In genomic region chr1:40476924-40477679, GRCh38 we compare ENCODE assay signal across 7 cellular contexts. TPM values are rescaled to one million over a fixed set of nuclear protein-coding genes. Genes with fewer than 3 reads are reported as not detected.
A peak's percentile ranks its signal among the peaks of the same experiment; 100 is the strongest.
DNase-seq lines count a peak whose midpoint lies in the region; ATAC-seq, FAIRE-seq and TF ChIP-seq lines count a peak whose summit lies in the region.

ZFP69 (plus strand) TSS chr1:40477290; CDS start chr1:40479362, 2,072 bp downstream.

- peak within 1 kb of the TSS; percentile 95 for H3K4me2 ChIP-seq in endothelial cell of umbilical vein (ENCODE audit: insufficient read depth, low read length)

- H4K20me1 ChIP-seq in endothelial cell of umbilical vein (replicated peaks; ENCODE audit: control insufficient read depth, extremely low read depth, insufficient read depth, low read length), result no peaks in the 10 kb centered on the region

- TF ChIP-seq CTCF in endothelial cell of umbilical vein (IDR thresholded peaks at IDR 0.05; ENCODE audit: extremely low read depth in 1 of 2, insufficient read depth in 1 of 2, low read depth in 1 of 2, low read length in 2 of 2), result no peak

- peak within 1 kb of the TSS; percentile 28 for H3K27ac ChIP-seq in endothelial cell of umbilical vein (ENCODE audit: insufficient read depth, low read depth, low read length)

- FAIRE-seq in endothelial cell of umbilical vein (lab: Jason Lieb, UNC), result peak; percentile 62

- no peaks in the 10 kb centered on the region for H3K9me1 ChIP-seq in endothelial cell of umbilical vein (replicated peaks; ENCODE audit: control insufficient read depth, extremely low read depth, insufficient read depth, low read length)

- H3K4me3 ChIP-seq in endothelial cell of umbilical vein (replicated peaks in 1 of 3; ENCODE audit: insufficient read depth in 1 of 3, low read depth in 1 of 3, low read length in 3 of 3), result peak within 1 kb of the TSS; percentile 40 to 95 (median 95)

- dilution Hi-C loops in endothelial cell of umbilical vein (cut with MboI; ENCODE audit: extremely low pct_ligation_motif_present, low sequenced_read_pairs), result no loop called here

- intact Hi-C loops in endothelial cell of umbilical vein (cut with micrococcal nuclease), result loop anchor here (1.0 to 2.0 kb wide), 2 partner anchors 26 to 54 kb away; partner anchors contain the start of genes ZFP69B and ZNF684

- ATAC-seq in GM18519 (IDR thresholded peaks at IDR 0.05; ENCODE audit: low FRiP score, unreplicated experiment), result peak; percentile 53
- peak; percentile 82 for ATAC-seq in HG03108 (IDR thresholded peaks at IDR 0.05; ENCODE audit: unreplicated experiment)

- POLR2A ChIA-PET in endothelial cell of umbilical vein (lab: Charles Lee), result interaction anchor here (1.2 kb wide), 1 partner anchor 31 kb away, joined by 4 read pairs; the partner anchor contains the start of gene EXO5

- H3K36me3 ChIP-seq in endothelial cell of umbilical vein (ENCODE audit: control insufficient read depth in 2 of 2, extremely low read depth in 1 of 2, insufficient read depth in 2 of 2, low read length in 2 of 2), result no peaks in the 10 kb centered on the region

- DNase-seq in NCI-H82 (lab: John Stamatoyannopoulos, UW) (peak; percentile 91), endothelial cell of umbilical vein (ENCODE audit: low read depth, low spot score) (peak; percentile 52), mucosa of gallbladder (ENCODE audit: low spot score) (peak; percentile 53)
- peak; percentile 23 for DNase-seq in activated CD8-positive, alpha-beta memory T cell treated with anti-CD3 and anti-CD28 coated beads, Interleukin-2, amount 50 U/mL, for 24 hours (ENCODE audit: extremely low read depth)
- peak; percentile 29 to 49 for DNase-seq in stimulated activated CD8-positive, alpha-beta memory T cell treated with anti-CD3 and anti-CD28 coated beads, Interleukin-4, amount 100 ng/mL, for 1 hour (ENCODE audit: low read depth in 2 of 2, low spot score in 1 of 2)

- H2AFZ ChIP-seq in endothelial cell of umbilical vein (ENCODE audit: low read depth, low read length), result peak within 1 kb of the TSS; percentile 99

- BruUV-seq in endothelial cell of umbilical vein (replicated peaks; lab: Mats Ljungman, UMichigan), result TSS peak; percentile 50

- H3K27me3 ChIP-seq in endothelial cell of umbilical vein (ENCODE audit: control insufficient read depth in 2 of 2, insufficient read depth in 2 of 2, low read length in 2 of 2), result no peaks in the 10 kb centered on the region

- H3K4me1 ChIP-seq in endothelial cell of umbilical vein (ENCODE audit: control insufficient read depth, extremely low read depth, insufficient read depth, low read length), result peaks cover 12% of the 10 kb centered on the region

- CTCF ChIA-PET in endothelial cell of umbilical vein (lab: Charles Lee), result interaction anchor here (1.1 to 3.1 kb wide), 5 partner anchors 26 to 55 kb away, joined by 3 to 18 read pairs (median 5); partner anchors contain the start of genes ZFP69B and ZNF684

- TF ChIP-seq POLR2A in endothelial cell of umbilical vein (IDR thresholded peaks at IDR 0.05; ENCODE audit: low read depth, low read length), result peak; percentile 72

- no peaks in the 10 kb centered on the region for H3K79me2 ChIP-seq in endothelial cell of umbilical vein (ENCODE audit: control insufficient read depth, insufficient read depth, low read length)

- peak within 1 kb of the TSS; percentile 74 for H3K9ac ChIP-seq in endothelial cell of umbilical vein (replicated peaks; ENCODE audit: extremely low read depth, insufficient read depth, low read length)

- no peaks in the 10 kb centered on the region for H3K9me3 ChIP-seq in endothelial cell of umbilical vein (replicated peaks; ENCODE audit: control insufficient read depth, insufficient read depth, low read length)

TF ChIP-seq in endothelial cell of umbilical vein, 7 proteins besides CTCF, POLR2A, EP300 and RAD21:
- TF ChIP-seq MAX (IDR thresholded peaks at IDR 0.05; ENCODE audit: insufficient read depth, insufficient read length), result peak; percentile 4
- no peak for TF ChIP-seq EZH2 (IDR thresholded peaks at IDR 0.05; ENCODE audit: borderline replicate concordance, low read depth, low read length, severe bottlenecking)
- TF ChIP-seq GATA2 (IDR thresholded peaks at IDR 0.05; ENCODE audit: insufficient read depth, insufficient read length, low read depth, low read length), result no peak
- no peak for TF ChIP-seq FOS (IDR thresholded peaks at IDR 0.05; ENCODE audit: borderline replicate concordance, insufficient read depth, low read length)
- no peak for TF ChIP-seq JUN (IDR thresholded peaks at IDR 0.05; ENCODE audit: borderline replicate concordance, insufficient read depth, insufficient read length, low read depth)
- TF ChIP-seq POLR2AphosphoS5 (IDR thresholded peaks at IDR 0.05; ENCODE audit: insufficient read depth, low read depth, low read length), result peak; percentile 78
- TF ChIP-seq MYC (IDR thresholded peaks at IDR 0.05; ENCODE audit: low read depth, low read length), result no peak

RNA-seq across cellular contexts. Expression of gene ZFP69, which starts in this region (rescaled TPM):
- 2.4 and 3.2 TPM in 2 replicates for total RNA-seq in endothelial cell of umbilical vein
- polyA plus RNA-seq in endothelial cell of umbilical vein, result 0.78 and 0.98 TPM in 2 replicates
- polyA plus RNA-seq in endothelial cell of umbilical vein (2011; cell fraction: cytosol; rRNA removed), result 1.4 and 1.7 TPM in 2 replicates
- polyA plus RNA-seq in endothelial cell of umbilical vein (2011; cell fraction: nucleus; rRNA removed), result 1.8 and 2.0 TPM in 2 replicates
- 1.4 and 1.8 TPM in 2 replicates for polyA plus RNA-seq in endothelial cell of umbilical vein (2012)
- polyA minus RNA-seq in endothelial cell of umbilical vein, result 0.98 and 1.8 TPM in 2 replicates
- not detected for polyA minus RNA-seq in endothelial cell of umbilical vein (2011; cell fraction: cytosol; rRNA and poly(A)+ RNA removed)
- 0.67 and 0.96 TPM in 2 replicates for polyA minus RNA-seq in endothelial cell of umbilical vein (2011; cell fraction: nucleus; rRNA and poly(A)+ RNA removed)
- total RNA-seq in mucosa of gallbladder, result 3.3 TPM

Comparison
In these comparisons a context has a peak if more than half of its experiments do, and no peak if none do; other contexts are left out.
1. Peak in every context shown above with its lines: DNase-seq, ATAC-seq, H3K4me3 ChIP-seq and H3K27ac ChIP-seq.
2. DNase-seq: peak in every context shown above with its lines; median percentile 91 in NCI-H82; 53 in mucosa of gallbladder; 52 in endothelial cell of umbilical vein; 39 in stimulated activated CD8-positive, alpha-beta memory T cell treated with anti-CD3 and anti-CD28 coated beads, Interleukin-4, amount 100 ng/mL, for 1 hour; 23 in activated CD8-positive, alpha-beta memory T cell treated with anti-CD3 and anti-CD28 coated beads, Interleukin-2, amount 50 U/mL, for 24 hours.